Comparison of ENCODE assay signal across 20 cellular contexts in the genomic region with DNA sequence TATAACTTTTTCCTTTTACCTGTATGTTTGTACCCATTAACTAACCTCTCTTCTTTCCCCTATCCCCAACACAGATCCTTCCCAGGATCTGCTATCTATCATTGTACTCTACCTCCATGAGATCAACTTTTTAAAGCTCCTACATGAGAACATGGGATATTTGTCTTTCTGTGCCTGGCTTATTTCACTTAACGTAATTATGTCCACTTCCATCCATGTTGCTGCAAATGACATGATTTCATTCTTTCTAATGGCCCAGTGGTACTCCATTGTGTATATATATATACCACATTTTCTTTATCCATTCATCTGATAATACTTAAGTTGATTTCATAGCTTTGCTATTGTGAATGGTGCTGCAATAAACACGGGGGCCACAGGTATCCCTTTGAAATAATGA.
DNase-seq lines count a peak whose midpoint lies in the region; ATAC-seq, FAIRE-seq and TF ChIP-seq lines count a peak whose summit lies in the region.
"Had no signal": no experiment of that assay in that cellular context is flagged by ENCODE, and none has a peak within 500 bp of the region (broad histone marks: within the 10 kb centered on the region; RNA-seq: fewer than 3 reads in every experiment).

No MANE protein-coding gene starts in this region.

- in situ Hi-C loops in GM23248 (cut with MboI) = loop anchor here (25.0 kb wide), 2 partner anchors 1447 to 1872 kb away; no protein-coding TSS in a partner anchor

- no peaks in the 10 kb centered on the region for H3K36me3 ChIP-seq in DND-41 (ENCODE audit: insufficient read depth, low read length)
- H3K36me3 ChIP-seq in GM23248 (ENCODE audit: low read depth) = no peaks in the 10 kb centered on the region
- H3K36me3 ChIP-seq: BE2C, HAP-1 had no signal

- 94 to 98% methylated on average over 2 of the region's 2 CpGs for WGBS in GM23248 (ENCODE audit: low coverage in 1 of 2, low lambda C conversion rate in 2 of 2, missing lambda C conversion rate in 2 of 2), 2 experiments

- H3K9me3 Mint-ChIP-seq in activated T-helper 2 cell treated with anti-CD3 and anti-CD28 coated beads, Interferon-gamma antibody, Interleukin-2, Interleukin-4, amounts not matched to agents 10 μg/mL and 5 μg/mL and 100 μg/mL, durations not matched to agents 14 hours and 24 hours and 36 hours = no peaks in the 10 kb centered on the region
- H3K9me3 Mint-ChIP-seq: CD4-positive, CD25-positive, alpha-beta regulatory T cell; CD8-positive, alpha-beta memory T cell had no signal

- peak overlapping the region; percentile 78; the same call in 1 of the 2 replicates for H3K27ac ChIP-seq in DND-41 (ENCODE audit: low read length)
- H3K27ac ChIP-seq in GM23248 = no peak overlapping the region
- H3K27ac ChIP-seq: HL-60 had no signal

- H2AFZ ChIP-seq in DND-41 (ENCODE audit: low read depth, low read length) (no peak overlapping the region), GM23248 (peak overlapping the region; percentile 47; the same call in 1 of the 2 replicates)

- H3K4me3 ChIP-seq in DND-41 (ENCODE audit: low read depth in 1 of 2, low read length in 2 of 2) (no peak overlapping the region), GM23248 (no peak overlapping the region)
- H3K4me3 ChIP-seq: GM12878, HAP-1, K562 had no signal

- intact Hi-C loops in activated T-helper 2 cell treated with anti-CD3 and anti-CD28 coated beads, Interferon-gamma antibody, Interleukin-2, Interleukin-4, amounts not matched to agents 10 μg/mL and 5 μg/mL and 100 μg/mL, durations not matched to agents 14 hours and 24 hours and 36 hours (cut with micrococcal nuclease) = loop anchor here (5.0 to 10.0 kb wide), 4 partner anchors 180 to 1867 kb away; no protein-coding TSS in a partner anchor

- H3K79me2 ChIP-seq in DND-41 (ENCODE audit: insufficient read depth, low read length) (no peaks in the 10 kb centered on the region), GM23248 (ENCODE audit: insufficient read depth) (no peaks in the 10 kb centered on the region)

- H3K9ac ChIP-seq in DND-41 (ENCODE audit: low read depth, low read length) (no peak overlapping the region), GM23248 (no peak overlapping the region)

- H3K27ac Mint-ChIP-seq in activated T-helper 2 cell treated with anti-CD3 and anti-CD28 coated beads, Interferon-gamma antibody, Interleukin-2, Interleukin-4, amounts not matched to agents 10 μg/mL and 5 μg/mL and 100 μg/mL, durations not matched to agents 14 hours and 24 hours and 36 hours = peak overlapping the region; percentile 3
- H3K27ac Mint-ChIP-seq: CD4-positive, CD25-positive, alpha-beta regulatory T cell had no signal

- ATAC-seq in DND-41 (ENCODE audit: insufficient read depth, low read depth) = no peak
- ATAC-seq: GM12878, K562 had no signal

- no peaks in the 10 kb centered on the region for H3F3A ChIP-seq in GM23248 (ENCODE audit: insufficient read depth)

- no peak overlapping the region for H3K4me3 Mint-ChIP-seq in activated T-helper 2 cell treated with anti-CD3 and anti-CD28 coated beads, Interferon-gamma antibody, Interleukin-2, Interleukin-4, amounts not matched to agents 10 μg/mL and 5 μg/mL and 100 μg/mL, durations not matched to agents 14 hours and 24 hours and 36 hours (ENCODE audit: low read depth)
- H3K4me3 Mint-ChIP-seq: CD4-positive, CD25-positive, alpha-beta regulatory T cell; CD8-positive, alpha-beta memory T cell had no signal

- TF ChIP-seq CTCF in DND-41 (IDR thresholded peaks at IDR 0.05; ENCODE audit: borderline replicate concordance, extremely low read depth, low read length, poor library complexity, severe bottlenecking) = no peak

- peaks cover 7% of the 10 kb centered on the region for H3K27me3 Mint-ChIP-seq in activated T-helper 2 cell treated with anti-CD3 and anti-CD28 coated beads, Interferon-gamma antibody, Interleukin-2, Interleukin-4, amounts not matched to agents 10 μg/mL and 5 μg/mL and 100 μg/mL, durations not matched to agents 14 hours and 24 hours and 36 hours (ENCODE audit: low read depth)
- H3K27me3 Mint-ChIP-seq: CD4-positive, CD25-positive, alpha-beta regulatory T cell had no signal

- H3K9me3 ChIP-seq in DND-41 (ENCODE audit: insufficient read depth, low read length, severe bottlenecking) = no peaks in the 10 kb centered on the region
- H3K9me3 ChIP-seq in GM23248 (ENCODE audit: low read depth) = no peaks in the 10 kb centered on the region
- H3K9me3 ChIP-seq: BE2C, HAP-1 had no signal

- no peaks in the 10 kb centered on the region for H3K27me3 ChIP-seq in DND-41 (ENCODE audit: insufficient read depth, low read length, poor library complexity)
- no peaks in the 10 kb centered on the region for H3K27me3 ChIP-seq in GM23248 (replicated peaks; ENCODE audit: insufficient read depth)

- H3K4me2 ChIP-seq in DND-41 (ENCODE audit: insufficient read depth, low read length) = no peak overlapping the region
- H3K4me2 ChIP-seq in GM23248 (ENCODE audit: unreplicated experiment) = no peak overlapping the region

- H3K4me1 ChIP-seq in DND-41 (ENCODE audit: insufficient read depth, low read length) (peaks cover 55% of the 10 kb centered on the region), GM23248 (ENCODE audit: insufficient read depth) (peaks cover 8% of the 10 kb centered on the region)

- peaks cover 9% of the 10 kb centered on the region for H3K36me3 Mint-ChIP-seq in activated T-helper 2 cell treated with anti-CD3 and anti-CD28 coated beads, Interferon-gamma antibody, Interleukin-2, Interleukin-4, amounts not matched to agents 10 μg/mL and 5 μg/mL and 100 μg/mL, durations not matched to agents 14 hours and 24 hours and 36 hours (ENCODE audit: low read depth)
- H3K36me3 Mint-ChIP-seq: CD4-positive, CD25-positive, alpha-beta regulatory T cell; CD8-positive, alpha-beta memory T cell had no signal

- H3K9me2 ChIP-seq in GM23248 (ENCODE audit: insufficient read depth) = no peaks in the 10 kb centered on the region

- peaks cover 45% of the 10 kb centered on the region for H3K4me1 Mint-ChIP-seq in activated T-helper 2 cell treated with anti-CD3 and anti-CD28 coated beads, Interferon-gamma antibody, Interleukin-2, Interleukin-4, amounts not matched to agents 10 μg/mL and 5 μg/mL and 100 μg/mL, durations not matched to agents 14 hours and 24 hours and 36 hours (ENCODE audit: low read depth)
- H3K4me1 Mint-ChIP-seq: CD8-positive, alpha-beta memory T cell had no signal

- H4K20me1 ChIP-seq in DND-41 (ENCODE audit: insufficient read depth, low read length) = no peaks in the 10 kb centered on the region
- H4K20me1 ChIP-seq in GM23248 (ENCODE audit: insufficient read depth) = no peaks in the 10 kb centered on the region

- no peak for FAIRE-seq in frontal cortex (lab: Jason Lieb, UNC)
- FAIRE-seq: A204.1, GM12878, GM19239, K562 had no signal

- DNase-seq in DND-41 = no peak
- no peak for DNase-seq in GM23248
- DNase-seq in SK-N-DZ (ENCODE audit: low spot score) = peak; percentile 93
- DNase-seq in activated T-helper 2 cell treated with anti-CD3 and anti-CD28 coated beads, Interferon-gamma antibody, Interleukin-2, Interleukin-4, amounts not matched to agents 10 μg/mL and 5 μg/mL and 100 μg/mL, durations not matched to agents 14 hours and 24 hours and 36 hours (ENCODE audit: low spot score) = no peak
- no peak for DNase-seq in frontal cortex (ENCODE audit: low spot score in 2 of 2)
- no peak for DNase-seq in cerebellum (ENCODE audit: low spot score)
- DNase-seq in NCI-H526 treated with DMSO at 0.1 percent for 48 hours (lab: John Stamatoyannopoulos, UW) = no peak
- DNase-seq: ACHN; BE2C; C1 segment of cervical spinal cord; CD4-positive, CD25-positive, alpha-beta regulatory T cell; CD8-positive, alpha-beta memory T cell; COR-L47; DMS79 had no signal
